9 cellular contexts compared by ENCODE assay signal in the genomic region with DNA sequence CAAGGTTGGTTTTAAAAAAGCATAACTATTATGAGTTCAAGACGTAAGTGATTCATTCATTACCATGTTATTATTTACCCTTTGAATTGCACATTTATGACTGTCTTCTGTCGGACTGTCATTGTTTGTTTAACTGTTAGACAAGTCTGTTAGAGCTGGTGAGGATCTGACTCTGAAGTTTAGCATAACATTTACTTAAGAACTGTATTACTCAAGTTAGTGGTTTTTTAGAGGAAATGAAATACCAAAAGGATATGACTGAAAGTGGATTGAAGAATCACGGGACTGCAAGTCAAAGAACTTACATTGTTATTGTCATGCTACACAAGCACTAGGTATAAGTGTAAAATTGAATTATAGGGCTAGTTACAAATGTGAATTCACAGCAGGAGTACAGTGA. TPM values are rescaled to one million over a fixed set of nuclear protein-coding genes. Genes with fewer than 3 reads are reported as not detected.
DNase-seq lines count a peak whose midpoint lies in the region; ATAC-seq and TF ChIP-seq lines count a peak whose summit lies in the region.
"Had no signal": no experiment of that assay in that cellular context is flagged by ENCODE, and none has a peak within 500 bp of the region (broad histone marks: within the 10 kb centered on the region; RNA-seq: fewer than 3 reads in every experiment).

No MANE protein-coding gene starts in this region.

- H3K9me3 Mint-ChIP-seq in activated T-helper 2 cell treated with anti-CD3 and anti-CD28 coated beads, Interferon-gamma antibody, Interleukin-2, Interleukin-4, amounts not matched to agents 10 μg/mL and 5 μg/mL and 100 μg/mL, durations not matched to agents 14 hours and 24 hours and 36 hours = no peaks in the 10 kb centered on the region
- no peaks in the 10 kb centered on the region for H3K9me3 Mint-ChIP-seq in endodermal cell

- WGBS in endodermal cell (ENCODE audit: insufficient coverage in 1 of 2, insufficient read length in 1 of 2), 2 experiments = 95 to 100% methylated on average over 1 to 3 of the region's 3 CpGs

- H3K27ac Mint-ChIP-seq in activated T-helper 2 cell treated with anti-CD3 and anti-CD28 coated beads, Interferon-gamma antibody, Interleukin-2, Interleukin-4, amounts not matched to agents 10 μg/mL and 5 μg/mL and 100 μg/mL, durations not matched to agents 14 hours and 24 hours and 36 hours = peak overlapping the region; percentile 72
- no peak overlapping the region for H3K27ac Mint-ChIP-seq in endodermal cell

- H3K4me3 Mint-ChIP-seq in activated T-helper 2 cell treated with anti-CD3 and anti-CD28 coated beads, Interferon-gamma antibody, Interleukin-2, Interleukin-4, amounts not matched to agents 10 μg/mL and 5 μg/mL and 100 μg/mL, durations not matched to agents 14 hours and 24 hours and 36 hours (ENCODE audit: low read depth) = peak overlapping the region; percentile 69
- H3K4me3 Mint-ChIP-seq in endodermal cell = no peak overlapping the region

- H3K4me1 ChIP-seq in mononuclear cell (ENCODE audit: insufficient read depth, low read length) = peaks cover 53% of the 10 kb centered on the region
- no peaks in the 10 kb centered on the region for H3K4me1 ChIP-seq in endodermal cell (ENCODE audit: control insufficient read depth, insufficient read depth, low read length)

- peak; percentile 57 for DNase-seq in AG20443 (ENCODE audit: low spot score)
- no peak for DNase-seq in activated T-helper 2 cell treated with anti-CD3 and anti-CD28 coated beads, Interferon-gamma antibody, Interleukin-2, Interleukin-4, amounts not matched to agents 10 μg/mL and 5 μg/mL and 100 μg/mL, durations not matched to agents 14 hours and 24 hours and 36 hours (ENCODE audit: low spot score)
- no peak for DNase-seq in NCI-H2171 (lab: John Stamatoyannopoulos, UW)
- no peak for DNase-seq in endodermal cell
- DNase-seq in NCI-H748 (lab: John Stamatoyannopoulos, UW; ENCODE audit: unreplicated experiment) = no peak

- TF ChIP-seq CTCF in endodermal cell (conservative IDR thresholded peaks at IDR 0.05) = no peak

- ATAC-seq in GM19452 (IDR thresholded peaks at IDR 0.05; ENCODE audit: unreplicated experiment) (peak; percentile 40), HG03460 (IDR thresholded peaks at IDR 0.05; ENCODE audit: unreplicated experiment) (peak; percentile 41)
- ATAC-seq: HCT116 had no signal

- H3K4me3 ChIP-seq in mononuclear cell (ENCODE audit: low read length) (peak overlapping the region; percentile 0), endodermal cell (ENCODE audit: low read length) (no peak overlapping the region)

- no peaks in the 10 kb centered on the region for H3K27me3 Mint-ChIP-seq in activated T-helper 2 cell treated with anti-CD3 and anti-CD28 coated beads, Interferon-gamma antibody, Interleukin-2, Interleukin-4, amounts not matched to agents 10 μg/mL and 5 μg/mL and 100 μg/mL, durations not matched to agents 14 hours and 24 hours and 36 hours (ENCODE audit: low read depth)
- no peaks in the 10 kb centered on the region for H3K27me3 Mint-ChIP-seq in endodermal cell (ENCODE audit: insufficient read depth)

- H3K36me3 Mint-ChIP-seq in activated T-helper 2 cell treated with anti-CD3 and anti-CD28 coated beads, Interferon-gamma antibody, Interleukin-2, Interleukin-4, amounts not matched to agents 10 μg/mL and 5 μg/mL and 100 μg/mL, durations not matched to agents 14 hours and 24 hours and 36 hours (ENCODE audit: low read depth) = peaks cover 43% of the 10 kb centered on the region
- H3K36me3 Mint-ChIP-seq in endodermal cell (ENCODE audit: low read depth) = no peaks in the 10 kb centered on the region

- no peak overlapping the region for H3K9ac ChIP-seq in endodermal cell (ENCODE audit: extremely low read depth, low read length, poor library complexity, severe bottlenecking)

- peaks cover 62% of the 10 kb centered on the region for H3K4me1 Mint-ChIP-seq in activated T-helper 2 cell treated with anti-CD3 and anti-CD28 coated beads, Interferon-gamma antibody, Interleukin-2, Interleukin-4, amounts not matched to agents 10 μg/mL and 5 μg/mL and 100 μg/mL, durations not matched to agents 14 hours and 24 hours and 36 hours (ENCODE audit: low read depth)
- H3K4me1 Mint-ChIP-seq in endodermal cell = peaks cover 10% of the 10 kb centered on the region

- H3K27me3 ChIP-seq in mononuclear cell (ENCODE audit: insufficient read depth, low read length) = no peaks in the 10 kb centered on the region
- no peaks in the 10 kb centered on the region for H3K27me3 ChIP-seq in endodermal cell (ENCODE audit: control insufficient read depth, insufficient read depth, low read length, poor library complexity, severe bottlenecking)

- no peaks in the 10 kb centered on the region for H3K36me3 ChIP-seq in endodermal cell (ENCODE audit: control insufficient read depth, insufficient read depth, low read length)

- intact Hi-C loops in activated T-helper 2 cell treated with anti-CD3 and anti-CD28 coated beads, Interferon-gamma antibody, Interleukin-2, Interleukin-4, amounts not matched to agents 10 μg/mL and 5 μg/mL and 100 μg/mL, durations not matched to agents 14 hours and 24 hours and 36 hours (cut with micrococcal nuclease) = loop anchor here (1.0 to 5.0 kb wide), 2 partner anchors 21 to 257 kb away; no protein-coding TSS in a partner anchor

- H3K9me3 ChIP-seq in mononuclear cell (ENCODE audit: low read depth, low read length) (no peaks in the 10 kb centered on the region), endodermal cell (ENCODE audit: control insufficient read depth, low read length) (no peaks in the 10 kb centered on the region)

- H3K27ac ChIP-seq in endodermal cell (ENCODE audit: low read depth, low read length) = no peak overlapping the region

RNA-seq across cellular contexts. Expression of a gene that starts 2.2 kb away (rescaled TPM):
- total RNA-seq in activated T-helper 2 cell treated with anti-CD3 and anti-CD28 coated beads, Interferon-gamma antibody, Interleukin-2, Interleukin-4, amounts not matched to agents 10 μg/mL and 5 μg/mL and 100 μg/mL, durations not matched to agents 14 hours and 24 hours and 36 hours = 25.2 and 25.6 TPM in 2 replicates
- total RNA-seq in mononuclear cell (68.8 TPM), endodermal cell (1 to 10 TPM; 7.3 to 8.6 TPM)
- polyA plus RNA-seq in endodermal cell (2013, experiment 1 of 2) = 13.6 TPM
- 12.1 TPM for polyA plus RNA-seq in endodermal cell (2013, experiment 2 of 2)
